ENCODE assay signal across 14 cellular contexts in the genomic region with DNA sequence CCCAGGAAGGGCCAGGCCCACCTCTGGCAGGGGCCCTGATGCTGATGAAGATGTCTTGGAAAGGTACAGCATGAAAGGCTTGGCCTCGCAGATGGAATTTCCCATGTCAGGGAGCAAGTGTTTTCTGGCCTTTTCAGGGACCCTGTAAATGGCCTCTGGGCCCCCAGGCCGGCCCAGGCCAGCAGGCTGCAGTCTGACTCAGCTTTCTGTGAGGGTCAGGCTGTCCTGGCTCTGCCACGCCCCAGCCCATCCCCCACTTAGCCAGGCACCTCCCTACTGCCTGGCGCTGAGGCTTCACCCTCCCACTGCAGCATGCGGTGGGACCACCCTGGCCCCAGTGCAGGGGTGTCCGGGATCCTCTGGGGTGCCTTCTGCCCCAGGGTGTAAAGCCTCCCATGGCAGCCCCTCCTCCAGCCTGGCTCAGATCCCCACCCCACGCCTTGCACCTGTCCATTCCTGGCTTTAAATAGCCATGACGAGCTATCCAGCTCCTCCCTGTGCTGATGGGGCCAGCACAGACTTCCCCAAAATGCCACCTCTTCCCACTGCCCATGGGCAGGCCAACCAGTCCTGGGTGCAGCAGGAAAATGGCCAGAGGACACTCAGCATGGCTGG. TPM values are rescaled to one million over a fixed set of nuclear protein-coding genes. Genes with fewer than 3 reads are reported as not detected.
DNase-seq lines count a peak whose midpoint lies in the region; ATAC-seq, FAIRE-seq and TF ChIP-seq lines count a peak whose summit lies in the region.
"Had no signal": no experiment of that assay in that cellular context is flagged by ENCODE, and none has a peak within 500 bp of the region (broad histone marks: within the 10 kb centered on the region; RNA-seq: fewer than 3 reads in every experiment).

No MANE protein-coding gene starts in this region.

- H3K18ac ChIP-seq in neuronal stem cell (ENCODE audit: low read length), result peak overlapping the region; percentile 65

- no peak overlapping the region for H2AFZ ChIP-seq in HepG2 (ENCODE audit: low read length)
- no peak overlapping the region for H2AFZ ChIP-seq in neuronal stem cell (ENCODE audit: low read length)

- WGBS in HepG2 (ENCODE audit: low lambda C conversion rate), result 31% methylated on average over 7 of the region's 8 CpGs
- WGBS in right lobe of liver (ENCODE audit: insufficient coverage, low coverage, low lambda C conversion rate, missing lambda C conversion rate), result 40% methylated on average over 3 of the region's 8 CpGs
- 58 to 70% (median 62%) methylated on average over 8 of the region's 8 CpGs for WGBS in heart left ventricle, 4 donors
- WGBS in neuronal stem cell (ENCODE audit: extremely low coverage in 2 of 2, insufficient read length in 2 of 2, insufficient replicate concordance in 1 of 2), 2 donors, result no CpG with 5 or more reads among the region's 8 CpGs
- 39 to 72% methylated on average over 8 of the region's 8 CpGs for whole genome bisulfite sequencing in sigmoid colon, 2 donors

- peak overlapping the region; percentile 57 for H2BK5ac ChIP-seq in neuronal stem cell (ENCODE audit: low read length)

- H4K8ac ChIP-seq in neuronal stem cell (ENCODE audit: low read depth, low read length), result no peak overlapping the region

- intact Hi-C loops in HepG2 (cut with micrococcal nuclease; ENCODE audit: unreplicated experiment), result no loop called here
- intact Hi-C loops in right lobe of liver (cut with DNase I), result no loop called here
- intact Hi-C loops in heart left ventricle (cut with DNase I), result loop anchor here in 2 of 10 donors (10.0 kb wide), 1 partner anchor 63 kb away; no protein-coding TSS in a partner anchor
- intact Hi-C loops in sigmoid colon (cut with DNase I), result no loop called here
- intact Hi-C loops in head of caudate nucleus (cut with DNase I), result no loop called here

- peak overlapping the region; percentile 75 for H2AK5ac ChIP-seq in neuronal stem cell (ENCODE audit: low read depth, low read length)

- H3K27me3 ChIP-seq in HepG2 (ENCODE audit: control insufficient read depth in 1 of 2, insufficient read depth in 2 of 2, low read length in 2 of 2), result peaks cover 23 to 53% of the 10 kb centered on the region in 2 experiments
- H3K27me3 ChIP-seq in right lobe of liver, result no peaks in the 10 kb centered on the region
- peaks cover 0 to 28% (median 0%) of the 10 kb centered on the region in 9 donors for H3K27me3 ChIP-seq in heart left ventricle
- H3K27me3 ChIP-seq in neuronal stem cell (ENCODE audit: control insufficient read depth in 3 of 3, insufficient read depth in 3 of 3, low read depth in 1 of 3, low read length in 3 of 3), result peaks cover 0 to 43% (median 0%) of the 10 kb centered on the region in 3 experiments
- H3K27me3 ChIP-seq in sigmoid colon, result peaks cover 0 to 5% (median 0%) of the 10 kb centered on the region in 3 donors

- no peaks in the 10 kb centered on the region for H3K79me2 ChIP-seq in HepG2 (ENCODE audit: insufficient read depth, low read length)

- peaks cover 2% of the 10 kb centered on the region for H3K79me1 ChIP-seq in neuronal stem cell (ENCODE audit: low read depth, low read length)

- H3K36me3 ChIP-seq in HepG2 (replicated peaks in 1 of 2; ENCODE audit: control insufficient read depth in 1 of 2, insufficient read depth in 2 of 2, low read length in 2 of 2), result no peaks in the 10 kb centered on the region
- no peaks in the 10 kb centered on the region for H3K36me3 ChIP-seq in right lobe of liver
- no peaks in the 10 kb centered on the region for H3K36me3 ChIP-seq in heart left ventricle
- no peaks in the 10 kb centered on the region for H3K36me3 ChIP-seq in neuronal stem cell (replicated peaks in 1 of 2; ENCODE audit: control insufficient read depth in 2 of 2, insufficient read depth in 2 of 2, low read length in 2 of 2)
- H3K36me3 ChIP-seq in sigmoid colon, result no peaks in the 10 kb centered on the region

- TF ChIP-seq RAD21 in HepG2 (CRISPR knock-in tag; IDR thresholded peaks at IDR 0.05), result no peak

- FAIRE-seq in HepG2 (lab: Jason Lieb, UNC), result no peak

- POLR2A ChIA-PET in HepG2 (lab: Yijun Ruan, JAX), result no interaction called here
- POLR2A ChIA-PET in naive thymus-derived CD8-positive, alpha-beta T cell (lab: Charles Lee), result no interaction called here

- no peak overlapping the region for H3K27ac ChIP-seq in HepG2 (ENCODE audit: extremely low read length, insufficient read depth, low read length)
- H3K27ac ChIP-seq in right lobe of liver, result no peak overlapping the region
- peak overlapping the region in 10 of 12 donors; percentile 12 to 76 (median 59) for H3K27ac ChIP-seq in heart left ventricle
- no peak overlapping the region for H3K27ac ChIP-seq in neuronal stem cell (replicated peaks; ENCODE audit: low read length)
- H3K27ac ChIP-seq in sigmoid colon, result no peak overlapping the region

- H3K9ac ChIP-seq in HepG2 (ENCODE audit: insufficient read depth, low read depth, low read length), result no peak overlapping the region
- H3K9ac ChIP-seq in neuronal stem cell (ENCODE audit: low read depth, low read length, poor library complexity), result peak overlapping the region; percentile 50

- no peaks in the 10 kb centered on the region; the same call in 1 of the 2 replicates for H4K20me1 ChIP-seq in HepG2 (ENCODE audit: insufficient read depth, low read length)

- CTCF ChIA-PET in HepG2 (lab: Yijun Ruan, JAX; ENCODE audit: low intra/inter-chr PET ratio, low total read pairs), result no interaction called here

- peak overlapping the region in 3 of 10 donors; percentile 20 to 68 (median 33) for H3K27ac Mint-ChIP-seq in naive thymus-derived CD8-positive, alpha-beta T cell

- no peak overlapping the region for H4K91ac ChIP-seq in neuronal stem cell (ENCODE audit: low read depth, low read length, poor library complexity)

- H3K4me2 ChIP-seq in HepG2 (ENCODE audit: low read depth, low read length) (no peak overlapping the region), neuronal stem cell (ENCODE audit: insufficient read depth, low read length, poor library complexity, severe bottlenecking) (peak overlapping the region; percentile 11)

- H3K23ac ChIP-seq in neuronal stem cell (ENCODE audit: low read depth, low read length, poor library complexity), result peak overlapping the region; percentile 10

- H3K9me3 ChIP-seq in HepG2 (ENCODE audit: low read length), result no peaks in the 10 kb centered on the region
- H3K9me3 ChIP-seq in right lobe of liver, result no peaks in the 10 kb centered on the region
- no peaks in the 10 kb centered on the region for H3K9me3 ChIP-seq in heart left ventricle
- H3K9me3 ChIP-seq in neuronal stem cell (replicated peaks in 1 of 2; ENCODE audit: control insufficient read depth in 2 of 2, insufficient read depth in 1 of 2, low read depth in 1 of 2, low read length in 2 of 2), result no peaks in the 10 kb centered on the region
- H3K9me3 ChIP-seq in sigmoid colon, result no peaks in the 10 kb centered on the region

- peaks cover 1 to 21% (median 12%) of the 10 kb centered on the region in 4 donors for H3K4me1 Mint-ChIP-seq in naive thymus-derived CD8-positive, alpha-beta T cell

- no TSS peak for BruUV-seq in HepG2 (replicated peaks; lab: Mats Ljungman, UMichigan)

- TF ChIP-seq POLR2A in HepG2 (IDR thresholded peaks at IDR 0.05; ENCODE audit: insufficient read depth in 1 of 2, low read depth in 2 of 2, low read length in 2 of 2) (no peak), right lobe of liver (IDR thresholded peaks at IDR 0.05) (no peak), heart left ventricle (IDR thresholded peaks at IDR 0.05) (no peak), sigmoid colon (IDR thresholded peaks at IDR 0.05) (no peak)

- H3K4me3 ChIP-seq in HepG2 (replicated peaks in 1 of 3; ENCODE audit: insufficient read depth in 1 of 3, low read depth in 2 of 3, low read length in 3 of 3), result no peak overlapping the region
- no peak overlapping the region for H3K4me3 ChIP-seq in right lobe of liver
- no peak overlapping the region for H3K4me3 ChIP-seq in heart left ventricle
- no peak overlapping the region for H3K4me3 ChIP-seq in neuronal stem cell (ENCODE audit: low read length in 2 of 2)
- no peak overlapping the region for H3K4me3 ChIP-seq in sigmoid colon

- 0 out of 2 replicates have a peak, but pooled peaks cover 5% of the 10 kb centered on the region for H3K4me1 ChIP-seq in HepG2 (ENCODE audit: insufficient read depth, low read length)
- no peaks in the 10 kb centered on the region for H3K4me1 ChIP-seq in right lobe of liver
- H3K4me1 ChIP-seq in heart left ventricle, result peaks cover 0 to 21% (median 9%) of the 10 kb centered on the region in 12 donors
- H3K4me1 ChIP-seq in neuronal stem cell (ENCODE audit: control insufficient read depth in 2 of 2, insufficient read depth in 1 of 2, low read depth in 1 of 2, low read length in 2 of 2), result peaks cover 0 to 14% of the 10 kb centered on the region in 2 donors
- peaks cover 0 to 11% (median 4%) of the 10 kb centered on the region in 4 donors for H3K4me1 ChIP-seq in sigmoid colon

- H3K27me3 Mint-ChIP-seq in naive thymus-derived CD8-positive, alpha-beta T cell, result peaks cover 0 to 11% (median 2%) of the 10 kb centered on the region in 5 donors

- H3K4ac ChIP-seq in neuronal stem cell (ENCODE audit: low read length), result peak overlapping the region; percentile 76

- peak overlapping the region; percentile 61 for H2BK120ac ChIP-seq in neuronal stem cell (ENCODE audit: low read depth, low read length)

- H2BK15ac ChIP-seq in neuronal stem cell (ENCODE audit: low read length), result peak overlapping the region; percentile 49

- TF ChIP-seq CTCF in HepG2 (CRISPR knock-in tag; IDR thresholded peaks at IDR 0.05) (no peak), right lobe of liver (IDR thresholded peaks at IDR 0.05) (no peak), heart left ventricle (IDR thresholded peaks at IDR 0.05) (no peak), sigmoid colon (IDR thresholded peaks at IDR 0.05) (no peak)

- peak overlapping the region; percentile 44 for H3K14ac ChIP-seq in neuronal stem cell (ENCODE audit: low read length)

- no peak overlapping the region for H3K4me3 Mint-ChIP-seq in naive thymus-derived CD8-positive, alpha-beta T cell

- no peaks in the 10 kb centered on the region for H3K9me3 Mint-ChIP-seq in naive thymus-derived CD8-positive, alpha-beta T cell

- in situ Hi-C loops in HepG2 (cut with HindIII; ENCODE audit: extremely low pct_ligation_motif_present, low pct_unique_long_range_greater_than_20kb), result loop anchor here (25.0 kb wide), 1 partner anchor 276 kb away; the partner anchor contains the start of gene MRGBP

- no peak for DNase-seq in HepG2 (ENCODE audit: low spot score)
- no peak for DNase-seq in right lobe of liver
- DNase-seq in heart left ventricle, result no peak
- DNase-seq in neuronal stem cell (ENCODE audit: low spot score), result no peak
- no peak for DNase-seq in naive thymus-derived CD8-positive, alpha-beta T cell
- DNase-seq in sigmoid colon, result no peak
- DNase-seq in head of caudate nucleus, result no peak
- no peak for DNase-seq in middle frontal gyrus (ENCODE audit: extremely low spot score, low spot score)
- DNase-seq: 8988T, C1 segment of cervical spinal cord, DMS153, H7, NCI-H1930, NCI-H524 had no signal

- H2BK12ac ChIP-seq in neuronal stem cell (ENCODE audit: low read length), result peak overlapping the region; percentile 94

- no peaks in the 10 kb centered on the region for H3K36me3 Mint-ChIP-seq in naive thymus-derived CD8-positive, alpha-beta T cell

- TF ChIP-seq EP300 in HepG2 (IDR thresholded peaks at IDR 0.05; ENCODE audit: low read depth in 2 of 2, low read length in 2 of 2) (no peak), HepG2 (CRISPR knock-in tag; IDR thresholded peaks at IDR 0.05; ENCODE audit: borderline replicate concordance) (no peak), sigmoid colon (IDR thresholded peaks at IDR 0.05) (no peak)

- ATAC-seq in HepG2 (no peak), right lobe of liver (no peak), heart left ventricle (peak in 3 of 4 donors; percentile 1 to 37 (median 4))
- ATAC-seq in naive thymus-derived CD8-positive, alpha-beta T cell, result no peak

RNA-seq across cellular contexts. Expression of gene GATA5, which starts 35.6 kb away (rescaled TPM):
- total RNA-seq in HepG2 (2016; rRNA removed; fragmentation: Illumina TruSeq; extraction: Trizol) (0.20 and 0.39 TPM in 2 replicates), right lobe of liver (under 1 TPM; 0.12 to 0.56 (median 0.26) TPM), heart left ventricle (1 to 10 TPM in 4 of 9 donors, under 1 TPM in 5; 0.21 to 7.4 (median 0.83) TPM), sigmoid colon (under 1 TPM in 1 of 4 donors, not detected in 3; 0.36 TPM)
- 0.09 and 0.10 TPM in 2 replicates for total RNA-seq in HepG2 (2016; cell fraction: cytosol; rRNA removed; fragmentation: Illumina TruSeq; extraction: Trizol; ENCODE audit: low read depth)
- 0.10 and 0.32 TPM in 2 replicates for total RNA-seq in HepG2 (2016; cell fraction: insoluble cytoplasmic fraction; rRNA removed; fragmentation: Illumina TruSeq; extraction: Trizol)
- 0.31 and 0.65 TPM in 2 replicates for total RNA-seq in HepG2 (2016; cell fraction: membrane; rRNA removed; fragmentation: Illumina TruSeq; extraction: Trizol)
- total RNA-seq in HepG2 (2016; cell fraction: nucleus; rRNA removed; fragmentation: Illumina TruSeq; extraction: Trizol), result 0.19 and 0.22 TPM in 2 replicates
- polyA plus RNA-seq in HepG2 (2011; rRNA removed) (0.12 and 0.18 TPM in 2 replicates), heart left ventricle (1 to 10 TPM in 1 of 2 donors, under 1 TPM in 1; 0.98 to 1.6 TPM), sigmoid colon (under 1 TPM in 1 of 3 donors, not detected in 2; 0.03 TPM)
- 0.10 and 0.19 TPM in 2 replicates for polyA plus RNA-seq in HepG2 (2011; cell fraction: cytosol; rRNA removed)
- polyA plus RNA-seq in HepG2 (2011; cell fraction: nucleus; rRNA removed), result 0.09 and 0.27 TPM in 2 replicates
- polyA plus RNA-seq in HepG2 (2012), result 0.05 and 0.16 TPM in 2 replicates
- polyA plus RNA-seq in HepG2 (2016; cell fraction: cytosol; fragmentation: Illumina TruSeq; extraction: Trizol; ENCODE audit: low read depth), result 0.26 and 0.33 TPM in 2 replicates
- polyA plus RNA-seq in HepG2 (2016; cell fraction: insoluble cytoplasmic fraction; fragmentation: Illumina TruSeq; extraction: Trizol; ENCODE audit: low read depth), result 0.29 and 0.56 TPM in 2 replicates
- polyA plus RNA-seq in HepG2 (2016; cell fraction: membrane; fragmentation: Illumina TruSeq; extraction: Trizol; ENCODE audit: low read depth), result 0.41 and 0.42 TPM in 2 replicates
- 0.41 and 0.80 TPM in 2 replicates for polyA plus RNA-seq in HepG2 (2016; cell fraction: nucleus; fragmentation: Illumina TruSeq; extraction: Trizol; ENCODE audit: insufficient read depth, low read depth)
- polyA minus RNA-seq in HepG2 (2011; rRNA and poly(A)+ RNA removed; ENCODE audit: low replicate concordance), result 0.18 TPM in 1 of 2 replicates, not detected in the other
- polyA minus RNA-seq in HepG2 (2011; cell fraction: cytosol; rRNA and poly(A)+ RNA removed), result not detected in 2 replicates
- polyA minus RNA-seq in HepG2 (2011; cell fraction: nucleus; rRNA and poly(A)+ RNA removed), result not detected in 2 replicates
- 0.08 TPM for polyA plus RNA-seq in neuronal stem cell (2013, experiment 1 of 2)
- 0.11 TPM for polyA plus RNA-seq in neuronal stem cell (2013, experiment 2 of 2)
- not detected for total RNA-seq in naive thymus-derived CD8-positive, alpha-beta T cell
- polyA plus RNA-seq in naive thymus-derived CD8-positive, alpha-beta T cell, result not detected

Comparison
In these comparisons a context has a peak if more than half of its experiments do, and no peak if none do; other contexts are left out.
1. ATAC-seq: peak in heart left ventricle (3 of 4); none in HepG2 (single experiment), right lobe of liver (0 of 4) and naive thymus-derived CD8-positive, alpha-beta T cell (0 of 2).
2. H3K27ac ChIP-seq: peak in heart left ventricle (10 of 12); none in HepG2 (single experiment), right lobe of liver (0 of 3), neuronal stem cell (single experiment) and sigmoid colon (0 of 4).